In genomic region chr4:159006202-159006601, GRCh38 we compare ENCODE assay signal across 16 cellular contexts.
A peak's percentile ranks its signal among the peaks of the same experiment; 100 is the strongest.
DNase-seq lines count a peak whose midpoint lies in the region; ATAC-seq, FAIRE-seq and TF ChIP-seq lines count a peak whose summit lies in the region.
"Had no signal": no experiment of that assay in that cellular context is flagged by ENCODE, and none has a peak within 500 bp of the region (broad histone marks: within the 10 kb centered on the region; RNA-seq: fewer than 3 reads in every experiment).

No MANE protein-coding gene starts in this region.

- 85% methylated on average over 3 of the region's 3 CpGs; no CpG with 5 or more reads in 1 of the 2 experiments for WGBS in H1 (ENCODE audit: extremely low coverage in 1 of 2, insufficient coverage in 1 of 2, insufficient read length in 1 of 2, insufficient replicate concordance in 2 of 2, low coverage in 1 of 2, low lambda C conversion rate in 2 of 2, missing lambda C conversion rate in 1 of 2), 2 experiments

- no peak overlapping the region for H3K14ac ChIP-seq in H1 (ENCODE audit: insufficient read length)

- H3K27ac Mint-ChIP-seq in T-cell = no peak overlapping the region
- H3K27ac Mint-ChIP-seq: activated T-cell treated with anti-CD3 and anti-CD28 coated beads, Interleukin-2, amount 50 U/mL, for 72 hours; CD8-positive, alpha-beta memory T cell had no signal

- H3K23me2 ChIP-seq in H1 (ENCODE audit: low read depth, low read length) = no peaks in the 10 kb centered on the region

- H3K9ac ChIP-seq in H1 (replicated peaks in 1 of 4; ENCODE audit: extremely low read depth in 1 of 4, low read depth in 3 of 4, low read length in 3 of 4) (no peak overlapping the region), mucosa of rectum (ENCODE audit: low read depth in 1 of 2, low read length in 2 of 2) (no peak overlapping the region)
- H3K9ac ChIP-seq: SK-N-SH had no signal

- H2BK20ac ChIP-seq in H1 (ENCODE audit: low read length) = no peak overlapping the region

- ATAC-seq in GM18870 (IDR thresholded peaks at IDR 0.05; ENCODE audit: unreplicated experiment) (peak; percentile 38), T-cell (replicated peaks in 1 of 4) (no peak), GM18505 (IDR thresholded peaks at IDR 0.05; ENCODE audit: unreplicated experiment) (no peak)
- ATAC-seq: activated T-cell treated with anti-CD3 and anti-CD28 coated beads, Interleukin-2, amount 50 U/mL, for 72 hours had no signal

- no peak overlapping the region for H2BK12ac ChIP-seq in H1 (ENCODE audit: low read depth, low read length)

- no peak overlapping the region for H3K4ac ChIP-seq in H1 (replicated peaks; ENCODE audit: insufficient read length, low read depth, low read length)

- H3K27ac ChIP-seq in H1 (ENCODE audit: low read depth, low read length) (no peak overlapping the region), mucosa of rectum (ENCODE audit: low read depth in 2 of 2, low read length in 2 of 2) (peak overlapping the region; percentile 45 to 56)

- H2BK120ac ChIP-seq in H1 (replicated peaks; ENCODE audit: low read depth, low read length) = no peak overlapping the region

- H3K79me2 ChIP-seq in H1 (ENCODE audit: control insufficient read depth in 1 of 2, insufficient read depth in 2 of 2, low read length in 2 of 2) = no peaks in the 10 kb centered on the region

- TF ChIP-seq CTCF in H1 (IDR thresholded peaks at IDR 0.05; ENCODE audit: control extremely low read depth in 1 of 3, insufficient read depth in 1 of 3, low read depth in 1 of 3, low read length in 3 of 3) (no peak), GM10266 (IDR thresholded peaks at IDR 0.05; ENCODE audit: control insufficient read depth, insufficient read depth, low read depth, missing control alignments) (no peak)

- no peak overlapping the region for H4K5ac ChIP-seq in H1 (ENCODE audit: insufficient read length, low read depth, low read length)

- H3K4me3 Mint-ChIP-seq in T-cell = no peak overlapping the region
- H3K4me3 Mint-ChIP-seq: activated T-cell treated with anti-CD3 and anti-CD28 coated beads, Interleukin-2, amount 50 U/mL, for 72 hours; CD8-positive, alpha-beta memory T cell had no signal

- H2AK5ac ChIP-seq in H1 (ENCODE audit: low read depth, low read length) = no peak overlapping the region

- H4K20me1 ChIP-seq in H1 (replicated peaks in 1 of 2; ENCODE audit: control insufficient read depth in 1 of 2, insufficient read depth in 2 of 2, low read length in 2 of 2) = no peaks in the 10 kb centered on the region

- no peak overlapping the region for H3K18ac ChIP-seq in H1 (ENCODE audit: extremely low read depth, low read length)

- no peaks in the 10 kb centered on the region for H3K36me3 ChIP-seq in H1 (ENCODE audit: control insufficient read depth in 2 of 4, insufficient read depth in 4 of 4, low read length in 3 of 4)
- no peaks in the 10 kb centered on the region for H3K36me3 ChIP-seq in mucosa of rectum (ENCODE audit: control insufficient read depth in 2 of 2, insufficient read depth in 2 of 2, low read length in 2 of 2)
- H3K36me3 ChIP-seq: esophagus squamous epithelium had no signal

- H3K27me3 Mint-ChIP-seq in T-cell = peaks cover 10 to 15% of the 10 kb centered on the region in 2 donors

- H3K4me1 ChIP-seq in H1 (replicated peaks in 1 of 4; ENCODE audit: control insufficient read depth in 3 of 4, insufficient read depth in 4 of 4, low read length in 3 of 4) (peaks cover 1 to 6% (median 4%) of the 10 kb centered on the region in 4 experiments; a peak in 4 of 7 replicates), mucosa of rectum (ENCODE audit: control insufficient read depth in 2 of 2, insufficient read depth in 2 of 2, low read length in 2 of 2) (peaks cover 5 to 26% of the 10 kb centered on the region in 2 donors)

- FAIRE-seq in H1 (lab: Jason Lieb, UNC) = peak; percentile 52

- no peak overlapping the region for H2BK5ac ChIP-seq in H1 (ENCODE audit: low read depth, low read length)

- H3K23ac ChIP-seq in H1 (ENCODE audit: insufficient read length) = no peak overlapping the region

- no peak overlapping the region for H4K91ac ChIP-seq in H1 (replicated peaks; ENCODE audit: insufficient read length, low read length)

- CTCF ChIA-PET in H1 (lab: Charles Lee; ENCODE audit: partially characterized antibody) = interaction anchor here (1.0 to 1.7 kb wide), 3 partner anchors 10 to 154 kb away, joined by 3 to 6 read pairs (median 5); no protein-coding TSS in a partner anchor
- CTCF ChIA-PET in T-cell (lab: Charles Lee) = interaction anchor here in 1 of 2 donors (0.6 kb wide), 1 partner anchor 439 kb away, joined by 3 read pairs; no protein-coding TSS in a partner anchor

- no peak overlapping the region for H2AFZ ChIP-seq in H1 (ENCODE audit: low read length)

- H3K79me1 ChIP-seq in H1 (ENCODE audit: low read depth, low read length) = no peaks in the 10 kb centered on the region

- no peak for TF ChIP-seq RAD21 in H1 (IDR thresholded peaks at IDR 0.05 in 1 of 2, conservative IDR thresholded peaks at IDR 0.05 in 1 of 2; ENCODE audit: low read depth in 2 of 2, low read length in 2 of 2)

- no peak overlapping the region for H3K56ac ChIP-seq in H1 (replicated peaks; ENCODE audit: insufficient read length, low read depth, low read length)

- no peaks in the 10 kb centered on the region for H3K36me3 Mint-ChIP-seq in T-cell
- H3K36me3 Mint-ChIP-seq: CD8-positive, alpha-beta memory T cell had no signal

- no peaks in the 10 kb centered on the region for H3K4me1 Mint-ChIP-seq in T-cell

- H2BK15ac ChIP-seq in H1 (ENCODE audit: low read length) = no peak overlapping the region

- DNase-seq in NCI-H2227 treated with DMSO at 0.1 percent for 48 hours (lab: John Stamatoyannopoulos, UW) (peak; percentile 31), H1 (ENCODE audit: low read depth in 1 of 2, low spot score in 2 of 2) (no peak), GM10266 (ENCODE audit: extremely low spot score) (no peak), T-cell (no peak)
- DNase-seq in stimulated activated CD4-positive, alpha-beta T cell treated with anti-CD3 and anti-CD28 coated beads, Interleukin-4, amount 100 ng/mL, for 24 hours = no peak
- DNase-seq: activated CD4-positive, CD25-positive, alpha-beta regulatory T cell; activated T-cell treated with anti-CD3 and anti-CD28 coated beads, Interleukin-2, amount 50 U/mL, for 72 hours; CD8-positive, alpha-beta memory T cell; esophagus squamous epithelium; MM.1S; NCI-H526 treated with DMSO at 0.1 percent for 48 hours; SK-N-SH; stimulated activated CD8-positive, alpha-beta memory T cell treated with anti-CD3 and anti-CD28 coated beads, Interleukin-4, amount 100 ng/mL, for 48 hours had no signal

- H3K27me3 ChIP-seq in H1 (replicated peaks in 1 of 4; ENCODE audit: control insufficient read depth in 3 of 4, extremely low read depth in 1 of 4, insufficient read depth in 3 of 4, low read length in 3 of 4) (no peaks in the 10 kb centered on the region), mucosa of rectum (ENCODE audit: control insufficient read depth in 2 of 2, insufficient read depth in 2 of 2, low read length in 2 of 2) (no peaks in the 10 kb centered on the region)
- H3K27me3 ChIP-seq: esophagus squamous epithelium had no signal

- no peaks in the 10 kb centered on the region for H3K9me3 Mint-ChIP-seq in T-cell
- H3K9me3 Mint-ChIP-seq: activated T-cell treated with anti-CD3 and anti-CD28 coated beads, Interleukin-2, amount 50 U/mL, for 72 hours; CD8-positive, alpha-beta memory T cell had no signal

- H3K9me3 ChIP-seq in H1 (ENCODE audit: insufficient read depth in 2 of 2, low read depth in 1 of 2, low read length in 1 of 2) = no peaks in the 10 kb centered on the region
- H3K9me3 ChIP-seq in mucosa of rectum (ENCODE audit: control insufficient read depth in 2 of 2, low read length in 2 of 2) = no peaks in the 10 kb centered on the region
- H3K9me3 ChIP-seq: esophagus squamous epithelium, SK-N-SH had no signal

- no peak for TF ChIP-seq EP300 in H1 (IDR thresholded peaks at IDR 0.05; ENCODE audit: borderline replicate concordance in 1 of 2, low read depth in 2 of 2, low read length in 2 of 2)

- TF ChIP-seq POLR2A in H1 (IDR thresholded peaks at IDR 0.05; ENCODE audit: control extremely low read depth in 1 of 2, low read depth in 2 of 2, low read length in 2 of 2) = no peak
- TF ChIP-seq POLR2A in GM18505 (IDR thresholded peaks at IDR 0.05; ENCODE audit: borderline replicate concordance, extremely low read depth, insufficient read depth, insufficient read length) = no peak

- POLR2A ChIA-PET in H1 (lab: Charles Lee; ENCODE audit: partially characterized antibody) = interaction anchor here (1.0 to 1.2 kb wide), 2 partner anchors 9 to 10 kb away, joined by 3 to 4 read pairs; no protein-coding TSS in a partner anchor
- POLR2A ChIA-PET in T-cell (lab: Charles Lee) = no interaction called here

- H4K8ac ChIP-seq in H1 (ENCODE audit: extremely low read depth, insufficient read depth, low read length) = no peak overlapping the region

- no peak overlapping the region for H3K4me2 ChIP-seq in H1 (ENCODE audit: insufficient read depth in 1 of 2, low read depth in 2 of 2, low read length in 2 of 2)
- H3K4me2 ChIP-seq: SK-N-SH had no signal

- no peak overlapping the region for H3K4me3 ChIP-seq in H1 (ENCODE audit: extremely low read depth in 1 of 4, insufficient read depth in 2 of 4, low read depth in 3 of 4, low read length in 4 of 4)
- no peak overlapping the region for H3K4me3 ChIP-seq in mucosa of rectum (ENCODE audit: low read length in 2 of 2)
- H3K4me3 ChIP-seq: esophagus squamous epithelium had no signal

TF ChIP-seq in H1, 55 proteins besides CTCF, POLR2A, EP300 and RAD21:
- TF ChIP-seq E2F6 (IDR thresholded peaks at IDR 0.05) (no peak), NANOG (IDR thresholded peaks at IDR 0.05; ENCODE audit: insufficient read depth, low read depth, low read length, poor library complexity, severe bottlenecking) (peak; percentile 82), TAF7 (optimal IDR thresholded peaks at IDR 0.05; ENCODE audit: borderline replicate concordance, low read depth, low read length) (no peak)
